In genomic region chr1:81850495-81850894, GRCh38 we compare ENCODE assay signal across 15 cellular contexts.
"Had no signal": no experiment of that assay in that cellular context is flagged by ENCODE, and none has a peak within 500 bp of the region (broad histone marks: within the 10 kb centered on the region; RNA-seq: fewer than 3 reads in every experiment).

No MANE protein-coding gene starts in this region.

- DNase-seq: KBM-7, MV-4-11, NCI-H1048, NCI-H1105, NCI-H1436 treated with DMSO at 0.1 percent for 48 hours, NCI-H1694, NCI-H187 treated with DMSO at 0.1 percent for 48 hours, NCI-H2029 treated with DMSO at 0.1 percent for 48 hours, NCI-H2227 treated with DMSO at 0.1 percent for 48 hours, NCI-H524, NCI-H526 treated with DMSO at 0.1 percent for 48 hours, NCI-H748 treated with DMSO at 0.1 percent for 48 hours, RPMI8226, SHP77, SK-N-SH had no signal

- H3K9me3 ChIP-seq: SK-N-SH had no signal
